Comparison of ENCODE assay signal across 8 cellular contexts in genomic region chr14:74946659-74947281, GRCh38. TPM values are rescaled to one million over a fixed set of nuclear protein-coding genes. Genes with fewer than 3 reads are reported as not detected.
DNase-seq lines count a peak whose midpoint lies in the region; ATAC-seq, FAIRE-seq and TF ChIP-seq lines count a peak whose summit lies in the region.

No MANE protein-coding gene starts in this region.

- DNase-seq in Right ventricle myocardium superior = peak; percentile 68
- no peak for DNase-seq in cardiac septum (ENCODE audit: low spot score)
- DNase-seq in mammary epithelial cell = peak; percentile 31
- DNase-seq in mesenchymal stem cell = no peak
- peak; percentile 59 to 71 for DNase-seq in aorta
- DNase-seq in pancreas = no peak

- no peak overlapping the region for H3K27ac ChIP-seq in mammary epithelial cell (ENCODE audit: insufficient read depth, low read depth, low read length)
- H3K27ac ChIP-seq in mesenchymal stem cell (ENCODE audit: low read length, poor library complexity, severe bottlenecking) = no peak overlapping the region
- H3K27ac ChIP-seq in aorta (ENCODE audit: low read depth in 1 of 2, low read length in 2 of 2) = peak overlapping the region in 1 of 2 donors; percentile 55
- H3K27ac ChIP-seq in pancreas = no peak overlapping the region

- WGBS in mammary epithelial cell (ENCODE audit: low coverage, missing lambda C conversion rate) = 26% methylated on average over 5 of the region's 5 CpGs
- 45% methylated on average over 5 of the region's 5 CpGs for WGBS in mesenchymal stem cell
- WGBS in aorta, 2 donors = 10 to 11% methylated on average over 5 of the region's 5 CpGs
- WGBS in pancreas, 2 donors = 22 to 23% methylated on average over 5 of the region's 5 CpGs

- no peak overlapping the region for H2BK120ac ChIP-seq in mesenchymal stem cell (ENCODE audit: low read depth, low read length)

- H2BK5ac ChIP-seq in mesenchymal stem cell (ENCODE audit: low read depth, low read length, poor library complexity, severe bottlenecking) = no peak overlapping the region

- H4K91ac ChIP-seq in mesenchymal stem cell (ENCODE audit: low read length) = no peak overlapping the region

- no peak overlapping the region for H2BK15ac ChIP-seq in mesenchymal stem cell (ENCODE audit: low read depth, poor library complexity, severe bottlenecking)

- ATAC-seq in Right ventricle myocardium superior (ENCODE audit: poor library complexity) (peak; percentile 57), aorta (ENCODE audit: low FRiP score) (peak; percentile 65), GM18909 (IDR thresholded peaks at IDR 0.05; ENCODE audit: poor library complexity, unreplicated experiment) (no peak), pancreas (no peak), GM21423 (IDR thresholded peaks at IDR 0.05; ENCODE audit: unreplicated experiment) (no peak)

- no peak overlapping the region for H3K4me2 ChIP-seq in mammary epithelial cell (ENCODE audit: insufficient read depth, low read depth, low read length)
- no peak overlapping the region for H3K4me2 ChIP-seq in mesenchymal stem cell (ENCODE audit: low read length, poor library complexity, severe bottlenecking)

- H3K4ac ChIP-seq in mesenchymal stem cell (ENCODE audit: low read depth in 1 of 2, low read length in 2 of 2) = no peak overlapping the region

- no peak overlapping the region for H2AK5ac ChIP-seq in mesenchymal stem cell (ENCODE audit: low read length, severe bottlenecking)

- CTCF ChIA-PET in mammary epithelial cell (lab: Charles Lee; ENCODE audit: low non-redundant PET) = interaction anchor here (0.9 kb wide), 2 partner anchors 117 to 120 kb away, joined by 3 to 8 read pairs; partner anchors contain the start of gene ACYP1

- H3K79me2 ChIP-seq in mammary epithelial cell (ENCODE audit: insufficient read depth, low read length) = no peaks in the 10 kb centered on the region

- H4K20me1 ChIP-seq in mammary epithelial cell (ENCODE audit: insufficient read depth, low read length) = no peaks in the 10 kb centered on the region

- peak overlapping the region in 1 of 2 experiments; percentile 29 for H2BK12ac ChIP-seq in mesenchymal stem cell (ENCODE audit: low read length in 2 of 2)

- H3K9ac ChIP-seq in mammary epithelial cell (ENCODE audit: insufficient read depth, low read length) (no peak overlapping the region), mesenchymal stem cell (ENCODE audit: low read length) (peak overlapping the region; percentile 57)

- H3K23ac ChIP-seq in mesenchymal stem cell (ENCODE audit: low read length in 2 of 2) = no peak overlapping the region

- H3K27me3 ChIP-seq in mammary epithelial cell (ENCODE audit: insufficient read depth, low read length) = no peaks in the 10 kb centered on the region
- no peaks in the 10 kb centered on the region for H3K27me3 ChIP-seq in mesenchymal stem cell (ENCODE audit: control insufficient read depth in 1 of 2, insufficient read depth in 1 of 2, low read length in 2 of 2)
- H3K27me3 ChIP-seq in aorta (ENCODE audit: control insufficient read depth in 1 of 2, insufficient read depth in 2 of 2, low read length in 1 of 2) = no peaks in the 10 kb centered on the region
- no peaks in the 10 kb centered on the region for H3K27me3 ChIP-seq in pancreas

- H3K79me1 ChIP-seq in mesenchymal stem cell (replicated peaks; ENCODE audit: low read length, poor library complexity, severe bottlenecking) = peaks cover 3% of the 10 kb centered on the region

- TF ChIP-seq CTCF in mammary epithelial cell (conservative IDR thresholded peaks at IDR 0.05 in 1 of 2, IDR thresholded peaks at IDR 0.05 in 1 of 2; ENCODE audit: extremely low read depth in 1 of 2, insufficient read depth in 1 of 2, low read depth in 1 of 2, low read length in 2 of 2) = no peak
- peak in 1 of 4 donors; percentile 7 for TF ChIP-seq CTCF in pancreas (IDR thresholded peaks at IDR 0.05)

- dilution Hi-C loops in mammary epithelial cell (cut with HindIII; ENCODE audit: low sequenced_read_pairs) = no loop called here

- in situ Hi-C loops in mammary epithelial cell (cut with MboI; ENCODE audit: low sequenced_read_pairs in 2 of 2) = loop anchor here in 1 of 2 donors (5.0 to 10.0 kb wide), 2 partner anchors 56 to 128 kb away; partner anchors contain the start of gene EIF2B2

- peak overlapping the region; percentile 40 for H2AFZ ChIP-seq in mammary epithelial cell (ENCODE audit: low read depth, low read length)
- no peak overlapping the region for H2AFZ ChIP-seq in mesenchymal stem cell (ENCODE audit: low read depth, low read length)

- intact Hi-C loops in Right ventricle myocardium superior (cut with DNase I) = loop anchor here (5.0 to 10.0 kb wide), 2 partner anchors 56 to 138 kb away; partner anchors contain the start of gene EIF2B2
- intact Hi-C loops in cardiac septum (cut with DNase I) = no loop called here
- intact Hi-C loops in mammary epithelial cell (cut with micrococcal nuclease) = loop anchor here (1.0 to 10.0 kb wide), 5 partner anchors 56 to 358 kb away; partner anchors contain the start of gene EIF2B2
- intact Hi-C loops in aorta (cut with DNase I) = loop anchor here (2.0 to 10.0 kb wide), 4 partner anchors 34 to 142 kb away; partner anchors contain the start of genes ACYP1 (in 1 of the 2) and ZC2HC1C (in 1 of the 2)
- intact Hi-C loops in pancreas (cut with DNase I) = loop anchor here in 2 of 3 donors (5.0 kb wide), 2 partner anchors 136 to 141 kb away; no protein-coding TSS in a partner anchor

- no peak overlapping the region for H3K14ac ChIP-seq in mesenchymal stem cell (ENCODE audit: low read length in 2 of 2)

- H3K36me3 ChIP-seq in mammary epithelial cell (ENCODE audit: insufficient read depth, low read length) = peaks cover 2% of the 10 kb centered on the region
- H3K36me3 ChIP-seq in mesenchymal stem cell (ENCODE audit: control insufficient read depth in 1 of 2, insufficient read depth in 2 of 2, low read depth in 1 of 2, low read length in 2 of 2) = peaks cover 17 to 24% of the 10 kb centered on the region in 2 experiments
- H3K36me3 ChIP-seq in aorta (ENCODE audit: control insufficient read depth in 1 of 2, insufficient read depth in 2 of 2, low read length in 1 of 2) = no peaks in the 10 kb centered on the region
- no peaks in the 10 kb centered on the region for H3K36me3 ChIP-seq in pancreas

- H3K4me3 ChIP-seq in mammary epithelial cell (replicated peaks in 1 of 3; ENCODE audit: insufficient read depth in 1 of 3, low read depth in 2 of 3, low read length in 3 of 3) (no peak overlapping the region), mesenchymal stem cell (ENCODE audit: insufficient read depth in 1 of 2, low read depth in 1 of 2, low read length in 2 of 2) (no peak overlapping the region), aorta (ENCODE audit: low read length in 2 of 2) (no peak overlapping the region), pancreas (no peak overlapping the region)

- H3K4me1 ChIP-seq in mammary epithelial cell (ENCODE audit: insufficient read depth, low read length) (peaks cover 40% of the 10 kb centered on the region), mesenchymal stem cell (ENCODE audit: control insufficient read depth, insufficient read depth, low read depth, low read length) (peaks cover 21% of the 10 kb centered on the region), aorta (ENCODE audit: control insufficient read depth in 1 of 2, insufficient read depth in 2 of 2, low read length in 2 of 2) (no peaks in the 10 kb centered on the region), pancreas (peaks cover 0 to 12% (median 11%) of the 10 kb centered on the region in 3 donors)

- peak overlapping the region; percentile 29 for H4K8ac ChIP-seq in mesenchymal stem cell (ENCODE audit: low read length)

- BruUV-seq in mammary epithelial cell (replicated peaks; lab: Mats Ljungman, UMichigan) = no TSS peak

- H3K9me3 ChIP-seq in mammary epithelial cell (replicated peaks; ENCODE audit: insufficient read depth, low read length) (no peaks in the 10 kb centered on the region), mesenchymal stem cell (ENCODE audit: control insufficient read depth, low read length) (no peaks in the 10 kb centered on the region), aorta (ENCODE audit: control insufficient read depth, low read length) (no peaks in the 10 kb centered on the region), pancreas (no peaks in the 10 kb centered on the region)

- no peak for FAIRE-seq in pancreas (lab: Jason Lieb, UNC)

- H3K18ac ChIP-seq in mesenchymal stem cell (ENCODE audit: low read depth in 1 of 2, low read length in 2 of 2) = no peak overlapping the region

RNA-seq across cellular contexts. Expression of gene PGF, which starts 8.6 kb away (rescaled TPM):
- total RNA-seq in Right ventricle myocardium superior (5.1 TPM), cardiac septum (9.4 TPM), mammary epithelial cell (10 to 100 TPM; 16.5 to 31.9 TPM), aorta (10 to 100 TPM; 29.1 to 33.7 TPM), pancreas (1 to 10 TPM in 4 of 6 donors, under 1 TPM in 2; 0.73 to 4.7 (median 1.8) TPM)
- polyA plus RNA-seq in mammary epithelial cell (24.0 TPM), aorta (10 to 100 TPM in 1 of 2 donors, 1 to 10 TPM in 1; 7.6 to 16.3 TPM), pancreas (1 to 10 TPM; 1.5 to 1.8 TPM)
- polyA minus RNA-seq in mammary epithelial cell = 18.0 TPM
- 6.4 TPM for polyA plus RNA-seq in mesenchymal stem cell (2013, experiment 1 of 2)
- polyA plus RNA-seq in mesenchymal stem cell (2013, experiment 2 of 2) = 6.8 TPM

RNA-seq across cellular contexts. Expression of gene RPS6KL1, which starts 23.7 kb away (rescaled TPM):
- 16.8 TPM for total RNA-seq in Right ventricle myocardium superior
- 19.8 TPM for total RNA-seq in cardiac septum
- 1 to 10 TPM in 1 of 2 donors, under 1 TPM in 1; 0.17 to 1.6 TPM for total RNA-seq in mammary epithelial cell
- polyA plus RNA-seq in mammary epithelial cell = 0.51 TPM
- polyA minus RNA-seq in mammary epithelial cell = not detected
- 0.41 TPM for polyA plus RNA-seq in mesenchymal stem cell (2013, experiment 1 of 2)
- polyA plus RNA-seq in mesenchymal stem cell (2013, experiment 2 of 2) = 0.52 TPM
- total RNA-seq in aorta = 10 to 100 TPM; 12.6 to 17.3 TPM
- polyA plus RNA-seq in aorta = 10 to 100 TPM in 1 of 2 donors, 1 to 10 TPM in 1; 3.3 to 13.8 TPM
- 1 to 10 TPM; 4.0 to 7.7 (median 6.5) TPM for total RNA-seq in pancreas
- polyA plus RNA-seq in pancreas = 10 to 100 TPM; 14.6 to 23.8 TPM

RNA-seq across cellular contexts. Expression of gene EIF2B2, which starts 56.0 kb away (rescaled TPM):
- total RNA-seq in Right ventricle myocardium superior = 29.5 TPM
- total RNA-seq in cardiac septum = 36.4 TPM
- 10 to 100 TPM; 47.8 to 57.3 TPM for total RNA-seq in mammary epithelial cell
- polyA plus RNA-seq in mammary epithelial cell = 127 TPM
- 24.7 TPM for polyA minus RNA-seq in mammary epithelial cell
- polyA plus RNA-seq in mesenchymal stem cell (2013, experiment 1 of 2) = 35.8 TPM
- polyA plus RNA-seq in mesenchymal stem cell (2013, experiment 2 of 2) = 30.3 TPM
- 10 to 100 TPM; 37.4 to 39.8 TPM for total RNA-seq in aorta
- polyA plus RNA-seq in aorta = 10 to 100 TPM in 1 of 2 donors, 1 to 10 TPM in 1; 9.5 to 34.8 TPM
- 10 to 100 TPM; 11.2 to 22.1 (median 16.6) TPM for total RNA-seq in pancreas
- 10 to 100 TPM; 12.4 to 19.0 TPM for polyA plus RNA-seq in pancreas

Comparison
In these comparisons a context has a peak if more than half of its experiments do, and no peak if none do; other contexts are left out.
1. DNase-seq: peak in Right ventricle myocardium superior (single experiment), mammary epithelial cell (single experiment) and aorta (2 of 2); none in cardiac septum (single experiment), mesenchymal stem cell (single experiment) and pancreas (0 of 6).
2. ATAC-seq: peak in Right ventricle myocardium superior (single experiment) and aorta (single experiment); none in GM18909 (single experiment), pancreas (0 of 4) and GM21423 (single experiment).